In the genomic region with DNA sequence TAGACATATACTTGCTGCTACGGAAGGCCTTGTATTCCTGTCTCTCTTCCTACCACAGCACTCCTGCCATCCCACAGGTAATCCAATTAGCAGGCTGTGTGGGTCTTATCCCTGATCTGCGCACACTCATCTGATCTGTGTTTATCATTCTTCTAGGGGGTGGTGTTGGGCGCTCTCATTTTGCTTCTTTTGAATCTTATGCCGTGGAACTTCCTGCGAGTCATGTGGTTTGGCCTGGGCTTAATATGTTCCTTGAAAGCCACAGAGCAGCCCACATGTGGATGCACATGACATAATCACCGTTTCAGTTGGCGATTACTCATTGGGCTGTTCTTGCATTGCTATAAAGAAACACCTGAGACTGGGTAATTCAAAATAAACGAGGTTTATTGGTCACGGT, we compare ENCODE assay signal across 8 cellular contexts.
DNase-seq lines count a peak whose midpoint lies in the region; ATAC-seq and TF ChIP-seq lines count a peak whose summit lies in the region.

No MANE protein-coding gene starts in this region.

- DNase-seq in GM10266 (ENCODE audit: extremely low spot score) (peak; percentile 80), T-helper 22 cell (ENCODE audit: low read depth) (peak; percentile 54), astrocyte of the spinal cord (ENCODE audit: low read depth, low spot score) (peak; percentile 80), NCI-H526 treated with DMSO at 0.1 percent for 48 hours (lab: John Stamatoyannopoulos, UW) (no peak), NCI-H2081 treated with DMSO at 0.1 percent for 48 hours (lab: John Stamatoyannopoulos, UW) (no peak)
- peak; percentile 55 to 72 (median 72) for DNase-seq in stimulated activated CD4-positive, alpha-beta T cell treated with anti-CD3 and anti-CD28 coated beads, Interleukin-12 subunit alpha, Interleukin-12 subunit beta, amount 100 ng/mL, for 48 hours (ENCODE audit: low read depth in 2 of 3, low spot score in 1 of 3)

- TF ChIP-seq CTCF in GM10266 (IDR thresholded peaks at IDR 0.05; ENCODE audit: control insufficient read depth, insufficient read depth, low read depth, missing control alignments): no peak
- TF ChIP-seq CTCF in astrocyte of the spinal cord (IDR thresholded peaks at IDR 0.05; ENCODE audit: low read depth, low read length): no peak

- ATAC-seq in HG02885 (IDR thresholded peaks at IDR 0.05; ENCODE audit: poor library complexity, unreplicated experiment) (no peak), HG02870 (IDR thresholded peaks at IDR 0.05; ENCODE audit: unreplicated experiment) (no peak)

- in situ Hi-C loops in astrocyte of the spinal cord (cut with HindIII; ENCODE audit: low sequenced_read_pairs): no loop called here

- no peak overlapping the region for H3K4me3 ChIP-seq in astrocyte of the spinal cord (ENCODE audit: low read depth, low read length)

Comparison
In these comparisons a context has a peak if more than half of its experiments do, and no peak if none do; other contexts are left out.
1. DNase-seq: peak in GM10266 (single experiment), T-helper 22 cell (single experiment), astrocyte of the spinal cord (single experiment) and stimulated activated CD4-positive, alpha-beta T cell treated with anti-CD3 and anti-CD28 coated beads, Interleukin-12 subunit alpha, Interleukin-12 subunit beta, amount 100 ng/mL, for 48 hours (3 of 3); none in NCI-H526 treated with DMSO at 0.1 percent for 48 hours (single experiment) and NCI-H2081 treated with DMSO at 0.1 percent for 48 hours (single experiment).